Comparison of ENCODE assay signal across 8 cellular contexts in the genomic region with DNA sequence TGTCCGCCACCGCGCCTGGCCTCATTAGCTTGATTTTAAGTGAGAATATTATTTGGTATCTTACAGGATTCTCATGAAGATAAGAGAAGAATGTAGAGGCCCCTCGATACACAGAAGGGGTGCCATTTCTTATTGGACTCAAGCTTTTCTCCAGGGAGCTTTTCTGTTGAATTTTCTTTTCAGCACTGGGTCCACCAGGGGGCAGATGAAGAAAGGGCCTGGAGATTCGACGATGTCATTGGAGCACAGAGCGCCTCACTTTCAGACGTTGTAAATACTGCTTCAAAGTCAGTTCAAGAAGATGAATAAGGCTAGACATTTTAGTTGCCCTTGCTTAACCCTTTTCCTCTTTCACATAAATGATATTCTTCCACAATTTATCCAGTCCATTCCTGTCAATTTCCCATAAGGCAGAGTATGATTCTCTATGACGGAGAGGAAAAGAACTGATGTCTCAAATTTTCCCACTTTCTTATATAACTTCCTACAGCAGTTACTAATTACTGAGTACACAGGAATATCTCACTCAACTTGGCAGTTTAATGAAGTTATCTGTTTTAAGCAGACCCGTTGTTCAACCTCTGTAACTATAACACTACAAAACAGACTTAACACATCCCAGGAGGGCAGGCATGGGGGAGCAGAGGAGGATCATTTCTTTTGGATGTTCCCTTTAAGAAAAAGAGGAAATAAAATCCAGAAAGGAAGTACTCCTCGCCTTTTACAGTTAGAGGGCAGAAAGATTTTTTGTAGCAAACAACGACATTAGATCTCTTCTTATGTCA. TPM values are rescaled to one million over a fixed set of nuclear protein-coding genes. Genes with fewer than 3 reads are reported as not detected.
DNase-seq lines count a peak whose midpoint lies in the region; ATAC-seq and TF ChIP-seq lines count a peak whose summit lies in the region.

No MANE protein-coding gene starts in this region.

- H3K4me3 ChIP-seq in foreskin fibroblast (ENCODE audit: low read depth in 1 of 2, low read length in 2 of 2): peak overlapping the region in 1 of 2 donors; percentile 10

- DNase-seq in ACHN (peak; percentile 75), Kasumi-1 (lab: John Stamatoyannopoulos, UW) (peak; percentile 98), SHP77 treated with DMSO at 0.1 percent for 48 hours (lab: John Stamatoyannopoulos, UW) (peak; percentile 0), foreskin fibroblast (peak; percentile 69 to 90), omental fat pad (ENCODE audit: low spot score) (no peak), superior temporal gyrus (ENCODE audit: extremely low spot score) (peak; percentile 92)
- DNase-seq in activated effector memory CD4-positive, alpha-beta T cell treated with anti-CD3 and anti-CD28 coated beads, Interleukin-2, amount 50 U/mL, for 16 hours: peak; percentile 85

- peak; percentile 60 for ATAC-seq in GM18867 (IDR thresholded peaks at IDR 0.05; ENCODE audit: unreplicated experiment)
- peak; percentile 69 for ATAC-seq in omental fat pad (ENCODE audit: low FRiP score)

- TF ChIP-seq CTCF in foreskin fibroblast (IDR thresholded peaks at IDR 0.05; ENCODE audit: low read depth, low read length) (peak; percentile 81), omental fat pad (IDR thresholded peaks at IDR 0.05) (peak in 1 of 3 donors; percentile 38)

- in situ Hi-C loops in ACHN (cut with HindIII; ENCODE audit: low pct_ligation_motif_present, low pct_unique_long_range_greater_than_20kb, low sequenced_read_pairs): no loop called here

RNA-seq across cellular contexts. Expression of a gene that starts 12.0 kb away (rescaled TPM):
- total RNA-seq in omental fat pad: 1 to 10 TPM; 1.3 to 4.6 (median 3.6) TPM
